24 cellular contexts compared by ENCODE assay signal in the genomic region with DNA sequence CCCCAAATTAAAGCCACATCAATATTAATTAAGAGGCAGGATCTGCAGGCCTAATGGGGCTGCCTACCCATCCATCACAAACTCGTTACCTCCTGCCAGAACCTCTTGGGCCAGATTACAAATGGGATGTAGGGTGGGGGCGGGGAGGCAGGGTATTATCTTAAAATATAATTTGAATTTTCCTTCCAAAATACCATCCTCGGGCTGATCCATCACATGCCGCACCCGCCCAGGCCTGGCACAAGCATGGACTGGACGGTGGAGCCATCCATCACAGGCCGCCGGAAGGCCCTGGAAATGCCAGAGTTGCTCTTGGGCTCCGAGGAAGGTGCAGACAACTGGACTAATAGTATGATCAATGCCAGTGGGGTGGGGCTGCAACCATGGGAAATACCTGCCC.
"Had no signal": no experiment of that assay in that cellular context is flagged by ENCODE, and none has a peak within 500 bp of the region (broad histone marks: within the 10 kb centered on the region; RNA-seq: fewer than 3 reads in every experiment).

No MANE protein-coding gene starts in this region.

- H3K4me3 Mint-ChIP-seq: dendritic cell treated with granulocyte-macrophage colony-stimulating factor and Interleukin-4, amounts not matched to agents 40 ng/mL and 50 ng/mL, for 4 days; effector memory CD8-positive, alpha-beta T cell; endodermal cell had no signal

- H3K9me3 Mint-ChIP-seq: dendritic cell treated with granulocyte-macrophage colony-stimulating factor and Interleukin-4, amounts not matched to agents 40 ng/mL and 50 ng/mL, for 4 days; effector memory CD8-positive, alpha-beta T cell; endodermal cell had no signal

- H3K27ac Mint-ChIP-seq: dendritic cell treated with granulocyte-macrophage colony-stimulating factor and Interleukin-4, amounts not matched to agents 40 ng/mL and 50 ng/mL, for 4 days; effector memory CD8-positive, alpha-beta T cell; endodermal cell had no signal

- H3K4me1 ChIP-seq: colonic mucosa, esophagus muscularis mucosa, esophagus squamous epithelium, foreskin keratinocyte, gastrocnemius medialis, gastroesophageal sphincter, heart left ventricle, heart right ventricle had no signal

- H3K36me3 ChIP-seq: colonic mucosa, esophagus muscularis mucosa, esophagus squamous epithelium, gastrocnemius medialis, gastroesophageal sphincter, heart left ventricle, heart right ventricle had no signal

- DNase-seq: colonic mucosa; cortex of kidney; dermis blood vessel endothelial cell; dorsolateral prefrontal cortex; effector CD4-positive, alpha-beta T cell; effector CD8-positive, alpha-beta T cell; effector memory CD4-positive, alpha-beta T cell; effector memory CD8-positive, alpha-beta T cell; endodermal cell; erythroblast; esophagus squamous epithelium; foreskin fibroblast; foreskin keratinocyte; foreskin melanocyte; gastrocnemius medialis; glutamatergic neuron; head of caudate nucleus; heart left ventricle; heart right ventricle had no signal

- H3K27ac ChIP-seq: colonic mucosa, coronary artery, dorsolateral prefrontal cortex, epithelial cell of prostate, esophagus muscularis mucosa, esophagus squamous epithelium, foreskin keratinocyte, gastrocnemius medialis, gastroesophageal sphincter, heart left ventricle, heart right ventricle had no signal

- H3K9me3 ChIP-seq: colonic mucosa, esophagus muscularis mucosa, esophagus squamous epithelium, gastrocnemius medialis, gastroesophageal sphincter, heart left ventricle, heart right ventricle had no signal

- H3K4me3 ChIP-seq: colonic mucosa, coronary artery, dorsolateral prefrontal cortex, esophagus muscularis mucosa, esophagus squamous epithelium, gastrocnemius medialis, gastroesophageal sphincter, heart left ventricle, heart right ventricle had no signal

- H3K27me3 ChIP-seq: colonic mucosa, dorsolateral prefrontal cortex, esophagus muscularis mucosa, esophagus squamous epithelium, foreskin keratinocyte, gastrocnemius medialis, gastroesophageal sphincter, heart left ventricle had no signal
